8 cellular contexts compared by ENCODE assay signal in the genomic region with DNA sequence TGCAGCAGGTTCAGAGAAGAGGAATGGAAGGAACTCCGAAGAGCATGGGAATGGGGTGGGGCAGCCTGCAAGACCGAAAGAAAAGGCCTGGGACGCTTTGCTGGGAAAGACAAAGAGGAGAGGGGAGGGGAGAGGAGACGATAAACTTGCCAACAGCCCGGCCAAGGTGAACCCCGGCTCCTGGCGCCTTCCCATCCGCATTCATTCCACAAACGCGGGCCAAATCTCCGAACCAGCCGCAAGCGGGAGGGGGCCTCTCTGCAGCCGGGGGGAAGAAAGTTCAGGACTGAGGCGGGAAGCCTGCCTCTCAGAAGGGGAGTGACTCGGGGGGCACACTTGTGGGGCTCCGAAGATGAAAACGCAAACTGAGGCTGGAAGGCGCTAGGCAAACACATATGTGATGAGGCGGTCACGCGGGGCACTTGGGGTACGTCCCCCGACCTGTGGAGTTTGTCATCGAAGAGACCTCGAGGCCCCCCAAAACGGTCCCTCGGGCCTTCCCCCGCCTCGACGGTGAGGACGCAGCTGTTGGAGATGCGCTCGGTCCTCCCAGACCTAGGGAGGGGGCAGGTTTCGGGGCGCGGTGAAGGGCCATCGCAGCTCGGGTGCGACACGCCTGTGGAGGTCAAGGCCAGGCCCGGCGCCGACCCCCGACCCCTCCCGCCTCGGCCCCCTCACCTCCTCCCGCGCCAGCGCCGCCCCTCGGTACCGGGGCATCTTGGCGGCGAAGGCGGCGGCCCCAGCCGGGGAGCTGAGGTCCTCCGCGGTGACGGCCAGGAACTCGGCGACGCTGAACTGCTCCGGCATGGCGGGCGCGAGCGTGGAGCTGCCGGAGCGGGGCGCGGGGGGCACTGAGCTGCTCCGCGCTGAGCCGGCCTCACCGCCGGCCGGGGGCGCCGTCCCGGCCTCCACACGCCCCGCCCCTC. TPM values are rescaled to one million over a fixed set of nuclear protein-coding genes. Genes with fewer than 3 reads are reported as not detected.
DNase-seq lines count a peak whose midpoint lies in the region; ATAC-seq and TF ChIP-seq lines count a peak whose summit lies in the region.

A gene (minus strand): TSS at position 853 of the 926 bp plus-strand sequence. CDS start 46 bp downstream, at position 807.

- TF ChIP-seq CTCF in CD4-positive, alpha-beta T cell (IDR thresholded peaks at IDR 0.05): peak; percentile 18

- no peaks in the 10 kb centered on the region for H3K9me3 Mint-ChIP-seq in CD4-positive, alpha-beta T cell
- H3K9me3 Mint-ChIP-seq in activated CD4-positive, alpha-beta memory T cell treated with anti-CD3 and anti-CD28 coated beads for 36 hours: no peaks in the 10 kb centered on the region
- no peaks in the 10 kb centered on the region for H3K9me3 Mint-ChIP-seq in naive thymus-derived CD8-positive, alpha-beta T cell

- ATAC-seq in CD4-positive, alpha-beta T cell (ENCODE audit: poor library complexity): peak; percentile 28
- ATAC-seq in HG03066 (IDR thresholded peaks at IDR 0.05; ENCODE audit: low read depth, unreplicated experiment) (peak; percentile 27), GM19324 (IDR thresholded peaks at IDR 0.05; ENCODE audit: low FRiP score, unreplicated experiment) (no peak), HG03378 (IDR thresholded peaks at IDR 0.05; ENCODE audit: unreplicated experiment) (no peak), HG03521 (IDR thresholded peaks at IDR 0.05; ENCODE audit: unreplicated experiment) (no peak)
- peak; percentile 65 to 75 for ATAC-seq in naive thymus-derived CD8-positive, alpha-beta T cell

- no peaks in the 10 kb centered on the region for H3K9me3 ChIP-seq in CD4-positive, alpha-beta T cell (ENCODE audit: control insufficient read depth, low read length)

- intact Hi-C loops in CD4-positive, alpha-beta T cell (cut with DNase I, micrococcal nuclease): loop anchor here (5.0 to 10.0 kb wide), 2 partner anchors 56 to 59 kb away; a partner anchor contains a TSS
- intact Hi-C loops in activated CD4-positive, alpha-beta memory T cell treated with anti-CD3 and anti-CD28 coated beads for 36 hours (cut with micrococcal nuclease): loop anchor here (2.0 kb wide), 1 partner anchor 47 kb away; a partner anchor contains a TSS

- CTCF ChIA-PET in CD4-positive, alpha-beta T cell (lab: Charles Lee): interaction anchor here (1.3 to 3.9 kb wide), 5 partner anchors 13 to 154 kb away, joined by 3 to 25 read pairs (median 7); no protein-coding TSS in a partner anchor
- CTCF ChIA-PET in activated CD4-positive, alpha-beta memory T cell treated with anti-CD3 and anti-CD28 coated beads for 36 hours (lab: Charles Lee): interaction anchor here (0.5 to 7.0 kb wide), 7 partner anchors 11 to 154 kb away, joined by 3 to 74 read pairs (median 6); no protein-coding TSS in a partner anchor

- H3K4me3 Mint-ChIP-seq in CD4-positive, alpha-beta T cell: peak within 1 kb of the TSS; percentile 92
- H3K4me3 Mint-ChIP-seq in activated CD4-positive, alpha-beta memory T cell treated with anti-CD3 and anti-CD28 coated beads for 36 hours: peak within 1 kb of the TSS; percentile 75
- H3K4me3 Mint-ChIP-seq in naive thymus-derived CD8-positive, alpha-beta T cell: peak within 1 kb of the TSS; percentile 84 to 95 (median 90)

- peaks cover 19% of the 10 kb centered on the region for H3K4me1 Mint-ChIP-seq in CD4-positive, alpha-beta T cell (ENCODE audit: low read depth)
- H3K4me1 Mint-ChIP-seq in activated CD4-positive, alpha-beta memory T cell treated with anti-CD3 and anti-CD28 coated beads for 36 hours (ENCODE audit: low read depth): peaks cover 26% of the 10 kb centered on the region
- peaks cover 13 to 20% (median 18%) of the 10 kb centered on the region in 4 donors for H3K4me1 Mint-ChIP-seq in naive thymus-derived CD8-positive, alpha-beta T cell

- no peak within 1 kb of the TSS for H3K27ac ChIP-seq in CD4-positive, alpha-beta T cell (ENCODE audit: low read depth, low read length)

- peaks cover 17% of the 10 kb centered on the region for H3K27me3 ChIP-seq in CD4-positive, alpha-beta T cell (ENCODE audit: control insufficient read depth, insufficient read depth, low read length)

- DNase-seq in CD4-positive, alpha-beta T cell: peak in 3 of 10 experiments; percentile 3 to 15 (median 8)
- peak; percentile 12 for DNase-seq in activated CD4-positive, alpha-beta memory T cell treated with anti-CD3 and anti-CD28 coated beads for 36 hours
- peak; percentile 35 for DNase-seq in fibroblast of peridontal ligament (ENCODE audit: extremely low read depth)
- peak in 6 of 10 donors; percentile 6 to 70 (median 25) for DNase-seq in naive thymus-derived CD8-positive, alpha-beta T cell

- H3K36me3 Mint-ChIP-seq in CD4-positive, alpha-beta T cell (ENCODE audit: low read depth): no peaks in the 10 kb centered on the region
- H3K36me3 Mint-ChIP-seq in activated CD4-positive, alpha-beta memory T cell treated with anti-CD3 and anti-CD28 coated beads for 36 hours: no peaks in the 10 kb centered on the region
- no peaks in the 10 kb centered on the region for H3K36me3 Mint-ChIP-seq in naive thymus-derived CD8-positive, alpha-beta T cell

- H3K27ac Mint-ChIP-seq in CD4-positive, alpha-beta T cell: peak within 1 kb of the TSS; percentile 55
- no peak within 1 kb of the TSS for H3K27ac Mint-ChIP-seq in activated CD4-positive, alpha-beta memory T cell treated with anti-CD3 and anti-CD28 coated beads for 36 hours
- peak within 1 kb of the TSS; percentile 16 to 89 (median 84) for H3K27ac Mint-ChIP-seq in naive thymus-derived CD8-positive, alpha-beta T cell

- POLR2A ChIA-PET in CD4-positive, alpha-beta T cell (lab: Charles Lee): interaction anchor here (0.7 to 1.9 kb wide), 6 partner anchors 13 to 116 kb away, joined by 3 to 11 read pairs (median 4); a partner anchor contains a TSS
- POLR2A ChIA-PET in activated CD4-positive, alpha-beta memory T cell treated with anti-CD3 and anti-CD28 coated beads for 36 hours (lab: Charles Lee): interaction anchor here (0.6 to 0.8 kb wide), 3 partner anchors 82 to 408 kb away, joined by 3 read pairs; no protein-coding TSS in a partner anchor
- POLR2A ChIA-PET in naive thymus-derived CD8-positive, alpha-beta T cell (lab: Charles Lee): interaction anchor here (0.7 to 2.0 kb wide), 9 partner anchors 13 to 208 kb away, joined by 3 to 15 read pairs (median 5); a partner anchor contains a TSS

- peaks cover 28% of the 10 kb centered on the region for H3K27me3 Mint-ChIP-seq in CD4-positive, alpha-beta T cell
- H3K27me3 Mint-ChIP-seq in activated CD4-positive, alpha-beta memory T cell treated with anti-CD3 and anti-CD28 coated beads for 36 hours: peaks cover 21% of the 10 kb centered on the region
- peaks cover 0 to 9% (median 7%) of the 10 kb centered on the region in 5 donors for H3K27me3 Mint-ChIP-seq in naive thymus-derived CD8-positive, alpha-beta T cell

RNA-seq across cellular contexts. Expression of the gene that starts here (rescaled TPM):
- total RNA-seq in CD4-positive, alpha-beta T cell: 1 to 10 TPM in 1 of 2 experiments, under 1 TPM in 1; 0.81 to 1.2 TPM
- total RNA-seq in activated CD4-positive, alpha-beta memory T cell treated with anti-CD3 and anti-CD28 coated beads for 36 hours: under 1 TPM; 0.50 to 0.58 TPM
- total RNA-seq in naive thymus-derived CD8-positive, alpha-beta T cell: 1 to 10 TPM; 2.3 to 2.5 TPM
- 1 to 10 TPM in 2 of 3 donors, under 1 TPM in 1; 0.61 to 1.2 (median 1.1) TPM for polyA plus RNA-seq in naive thymus-derived CD8-positive, alpha-beta T cell

Comparison
In these comparisons a context has a peak if more than half of its experiments do, and no peak if none do; other contexts are left out.
1. Peak in DNase-seq in activated CD4-positive, alpha-beta memory T cell treated with anti-CD3 and anti-CD28 coated beads for 36 hours; RNA of the gene not detected or under 1 TPM.
2. ATAC-seq: peak in CD4-positive, alpha-beta T cell (single experiment), HG03066 (single experiment) and naive thymus-derived CD8-positive, alpha-beta T cell (2 of 2); none in GM19324 (single experiment), HG03378 (single experiment) and HG03521 (single experiment).
3. Peak in every context shown above with its lines, with median percentiles within 50 percentile points of each other: H3K4me3 Mint-ChIP-seq.